Comparison of ENCODE assay signal across 8 cellular contexts in the genomic region with DNA sequence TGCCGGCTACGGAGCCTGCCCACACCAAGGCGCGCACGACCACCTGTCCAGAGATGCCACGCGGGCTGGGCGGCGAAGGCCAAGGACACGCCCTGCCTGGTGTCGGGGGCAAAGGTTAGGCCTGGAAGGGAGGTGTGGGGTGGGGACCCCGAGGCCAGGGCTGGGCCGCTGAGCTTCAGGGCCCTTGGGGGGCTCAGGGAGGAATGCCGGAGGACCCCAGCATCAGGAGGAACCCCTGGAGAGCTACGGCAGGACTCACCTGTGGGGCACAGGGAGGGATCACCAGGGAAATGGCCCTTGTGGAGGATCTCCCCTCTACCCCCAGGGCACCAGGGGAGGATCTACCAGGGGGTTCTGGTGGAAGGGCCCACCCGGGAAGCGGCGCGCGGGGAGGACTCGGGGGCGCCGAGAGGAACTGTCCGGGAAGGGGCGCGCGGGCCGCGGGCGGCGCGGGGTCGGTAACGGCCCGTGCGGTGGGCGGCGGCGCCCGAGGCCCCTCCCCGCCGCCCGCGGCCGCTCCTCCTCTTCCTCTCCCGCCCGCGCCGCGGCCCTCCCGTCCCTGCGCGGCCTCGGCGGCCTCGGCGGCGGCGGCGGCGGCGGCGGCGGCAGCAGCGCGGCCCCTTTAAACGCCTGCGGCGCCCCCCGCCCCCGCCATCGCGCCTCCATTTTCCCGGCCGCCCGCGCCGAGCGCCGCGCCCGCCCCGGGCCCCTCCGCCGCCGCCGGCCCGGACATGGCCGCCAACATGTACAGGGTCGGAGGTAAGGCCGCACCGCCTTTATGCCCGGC. TPM values are rescaled to one million over a fixed set of nuclear protein-coding genes. Genes with fewer than 3 reads are reported as not detected.
A peak's percentile ranks its signal among the peaks of the same experiment; 100 is the strongest.
DNase-seq lines count a peak whose midpoint lies in the region; ATAC-seq and TF ChIP-seq lines count a peak whose summit lies in the region.

A gene (plus strand): TSS at position 523 of the 787 bp plus-strand sequence. CDS start 209 bp downstream, at position 732.

- H3K36me3 Mint-ChIP-seq in T-helper 17 cell (ENCODE audit: low read depth) (peaks cover 2% of the 10 kb centered on the region), MCF 10A (ENCODE audit: insufficient read depth, unreplicated experiment) (peaks cover under 1% of the 10 kb centered on the region)

- no peaks in the 10 kb centered on the region for H3K9me3 Mint-ChIP-seq in MCF 10A (ENCODE audit: unreplicated experiment)

- intact Hi-C loops in MCF 10A (cut with micrococcal nuclease) (no loop called here), spleen (cut with DNase I; ENCODE audit: low total_unique reads) (no loop called here)

- H3K27ac Mint-ChIP-seq in T-helper 17 cell (peak within 1 kb of the TSS; percentile 89), MCF 10A (ENCODE audit: low read depth, unreplicated experiment) (peak within 1 kb of the TSS; percentile 93)

- H3K36me3 ChIP-seq in spleen: peaks cover 0 to 3% (median 0%) of the 10 kb centered on the region in 6 donors

- peaks cover 23% of the 10 kb centered on the region for H3K4me1 Mint-ChIP-seq in T-helper 17 cell
- H3K4me1 Mint-ChIP-seq in MCF 10A (ENCODE audit: insufficient read depth, unreplicated experiment): peaks cover 11% of the 10 kb centered on the region

- POLR2A ChIA-PET in MCF 10A (lab: Yijun Ruan, JAX): no interaction called here

- peaks cover 24 to 71% (median 47%) of the 10 kb centered on the region in 6 donors for H3K4me1 ChIP-seq in spleen

- H3K27ac ChIP-seq in spleen: peak within 1 kb of the TSS; percentile 9 to 84 (median 66)

- no peaks in the 10 kb centered on the region for H3K9me3 ChIP-seq in T-helper 17 cell (ENCODE audit: control insufficient read depth, low read length, poor library complexity, severe bottlenecking)
- no peaks in the 10 kb centered on the region for H3K9me3 ChIP-seq in spleen

- WGBS in spleen, 5 donors: 3 to 13% (median 8%) methylated on average over 10 to 90 of the region's 93 CpGs

- TF ChIP-seq CTCF in MCF 10A (IDR thresholded peaks at IDR 0.05; ENCODE audit: unreplicated experiment) (no peak), spleen (IDR thresholded peaks at IDR 0.05 in 8 of 11, conservative IDR thresholded peaks at IDR 0.05 in 3 of 11) (no peak)

- DNase-seq in NCI-H345 (lab: John Stamatoyannopoulos, UW) (peak; percentile 48), NCI-H345 treated with DMSO at 0.1 percent for 48 hours (lab: John Stamatoyannopoulos, UW; ENCODE audit: unreplicated experiment) (no peak), HT1080 (ENCODE audit: low read depth) (no peak), T-helper 17 cell (peak; percentile 33 to 59 (median 53)), MCF 10A (ENCODE audit: unreplicated experiment) (peak; percentile 47), iPS-NIHi7 (ENCODE audit: extremely low spot score) (peak; percentile 78), spleen (peak; percentile 88)

- ATAC-seq in T-helper 17 cell (peak; percentile 63), HG03342 (IDR thresholded peaks at IDR 0.05; ENCODE audit: unreplicated experiment) (no peak)

- H3K4me3 Mint-ChIP-seq in T-helper 17 cell: peak within 1 kb of the TSS; percentile 92
- peak within 1 kb of the TSS; percentile 83 for H3K4me3 Mint-ChIP-seq in MCF 10A (ENCODE audit: unreplicated experiment)

- H3K27me3 Mint-ChIP-seq in T-helper 17 cell (no peaks in the 10 kb centered on the region), MCF 10A (ENCODE audit: insufficient read depth, unreplicated experiment) (no peaks in the 10 kb centered on the region)

- H3K4me3 ChIP-seq in spleen: peak within 1 kb of the TSS; percentile 51 to 82 (median 61)

- TF ChIP-seq POLR2A in spleen (IDR thresholded peaks at IDR 0.05): no peak

- no TSS peak for BruUV-seq in MCF 10A (replicated peaks; lab: Mats Ljungman, UMichigan)

- peaks cover 0 to 10% (median 3%) of the 10 kb centered on the region in 7 donors for H3K27me3 ChIP-seq in spleen (replicated peaks in 1 of 7)

- CTCF ChIA-PET in MCF 10A (lab: Yijun Ruan, JAX): no interaction called here

RNA-seq across cellular contexts. Expression of the gene that starts here (rescaled TPM):
- 57.8 and 78.4 TPM in 2 replicates for total RNA-seq in HT1080 (2014; rRNA removed; shearing (Covaris generic))
- polyA plus RNA-seq in HT1080 (2015; cell fraction: cytosol; rRNA removed): 89.3 and 96.3 TPM in 2 replicates
- polyA plus RNA-seq in HT1080 (2015; cell fraction: nucleus; rRNA removed): 243 and 244 TPM in 2 replicates
- total RNA-seq in T-helper 17 cell: 10 to 100 TPM; 99.0 to 99.7 TPM
- total RNA-seq in MCF 10A (2022): 154 and 166 TPM in 2 replicates
- 100 to 1,000 TPM in 3 of 7 donors, 10 to 100 TPM in 4; 63.7 to 128 (median 82.6) TPM for total RNA-seq in spleen
- 10 to 100 TPM; 33.0 to 83.1 (median 52.6) TPM for polyA plus RNA-seq in spleen

Comparison
In these comparisons a context has a peak if more than half of its experiments do, and no peak if none do; other contexts are left out.
1. DNase-seq: peak in NCI-H345 (single experiment), T-helper 17 cell (3 of 3), MCF 10A (single experiment), iPS-NIHi7 (single experiment) and spleen (single experiment); none in NCI-H345 treated with DMSO at 0.1 percent for 48 hours (single experiment) and HT1080 (single experiment).